ENCODE assay signal across 1 cellular context in the genomic region with DNA sequence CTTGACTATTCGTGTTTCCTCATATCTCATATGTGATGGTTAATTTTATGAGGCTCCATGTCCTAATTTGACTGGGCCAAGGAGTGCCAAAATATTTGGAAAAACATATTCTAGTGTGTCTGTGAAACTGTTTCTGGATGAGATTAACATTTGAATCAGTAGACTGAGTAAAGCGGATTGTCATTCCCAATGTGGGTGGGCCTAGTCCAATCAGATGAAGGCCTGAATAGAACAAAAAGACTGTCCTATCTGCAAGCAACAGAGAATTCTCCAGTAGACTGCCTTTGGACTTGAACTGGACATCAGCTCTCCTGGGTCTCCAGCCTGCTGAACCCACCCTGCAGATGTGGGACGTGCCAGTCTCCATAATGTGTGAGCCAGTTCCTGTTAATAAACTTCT.
TF ChIP-seq lines count a peak whose summit lies in the region.

No MANE protein-coding gene starts in this region.

TF ChIP-seq in K562, 482 proteins besides CTCF, POLR2A, EP300 and RAD21:
- TF ChIP-seq, protein P1, sequence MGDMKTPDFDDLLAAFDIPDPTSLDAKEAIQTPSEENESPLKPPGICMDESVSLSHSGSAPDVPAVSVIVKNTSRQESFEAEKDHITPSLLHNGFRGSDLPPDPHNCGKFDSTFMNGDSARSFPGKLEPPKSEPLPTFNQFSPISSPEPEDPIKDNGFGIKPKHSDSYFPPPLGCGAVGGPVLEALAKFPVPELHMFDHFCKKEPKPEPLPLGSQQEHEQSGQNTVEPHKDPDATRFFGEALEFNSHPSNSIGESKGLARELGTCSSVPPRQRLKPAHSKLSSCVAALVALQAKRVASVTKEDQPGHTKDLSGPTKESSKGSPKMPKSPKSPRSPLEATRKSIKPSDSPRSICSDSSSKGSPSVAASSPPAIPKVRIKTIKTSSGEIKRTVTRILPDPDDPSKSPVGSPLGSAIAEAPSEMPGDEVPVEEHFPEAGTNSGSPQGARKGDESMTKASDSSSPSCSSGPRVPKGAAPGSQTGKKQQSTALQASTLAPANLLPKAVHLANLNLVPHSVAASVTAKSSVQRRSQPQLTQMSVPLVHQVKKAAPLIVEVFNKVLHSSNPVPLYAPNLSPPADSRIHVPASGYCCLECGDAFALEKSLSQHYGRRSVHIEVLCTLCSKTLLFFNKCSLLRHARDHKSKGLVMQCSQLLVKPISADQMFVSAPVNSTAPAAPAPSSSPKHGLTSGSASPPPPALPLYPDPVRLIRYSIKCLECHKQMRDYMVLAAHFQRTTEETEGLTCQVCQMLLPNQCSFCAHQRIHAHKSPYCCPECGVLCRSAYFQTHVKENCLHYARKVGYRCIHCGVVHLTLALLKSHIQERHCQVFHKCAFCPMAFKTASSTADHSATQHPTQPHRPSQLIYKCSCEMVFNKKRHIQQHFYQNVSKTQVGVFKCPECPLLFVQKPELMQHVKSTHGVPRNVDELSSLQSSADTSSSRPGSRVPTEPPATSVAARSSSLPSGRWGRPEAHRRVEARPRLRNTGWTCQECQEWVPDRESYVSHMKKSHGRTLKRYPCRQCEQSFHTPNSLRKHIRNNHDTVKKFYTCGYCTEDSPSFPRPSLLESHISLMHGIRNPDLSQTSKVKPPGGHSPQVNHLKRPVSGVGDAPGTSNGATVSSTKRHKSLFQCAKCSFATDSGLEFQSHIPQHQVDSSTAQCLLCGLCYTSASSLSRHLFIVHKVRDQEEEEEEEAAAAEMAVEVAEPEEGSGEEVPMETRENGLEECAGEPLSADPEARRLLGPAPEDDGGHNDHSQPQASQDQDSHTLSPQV (IDR thresholded peaks at IDR 0.05), result no peak
- TF ChIP-seq ZNF134 (CRISPR knock-in tag; conservative IDR thresholded peaks at IDR 0.05), result peak; percentile 87
